ENCODE assay signal across 12 cellular contexts in the genomic region with DNA sequence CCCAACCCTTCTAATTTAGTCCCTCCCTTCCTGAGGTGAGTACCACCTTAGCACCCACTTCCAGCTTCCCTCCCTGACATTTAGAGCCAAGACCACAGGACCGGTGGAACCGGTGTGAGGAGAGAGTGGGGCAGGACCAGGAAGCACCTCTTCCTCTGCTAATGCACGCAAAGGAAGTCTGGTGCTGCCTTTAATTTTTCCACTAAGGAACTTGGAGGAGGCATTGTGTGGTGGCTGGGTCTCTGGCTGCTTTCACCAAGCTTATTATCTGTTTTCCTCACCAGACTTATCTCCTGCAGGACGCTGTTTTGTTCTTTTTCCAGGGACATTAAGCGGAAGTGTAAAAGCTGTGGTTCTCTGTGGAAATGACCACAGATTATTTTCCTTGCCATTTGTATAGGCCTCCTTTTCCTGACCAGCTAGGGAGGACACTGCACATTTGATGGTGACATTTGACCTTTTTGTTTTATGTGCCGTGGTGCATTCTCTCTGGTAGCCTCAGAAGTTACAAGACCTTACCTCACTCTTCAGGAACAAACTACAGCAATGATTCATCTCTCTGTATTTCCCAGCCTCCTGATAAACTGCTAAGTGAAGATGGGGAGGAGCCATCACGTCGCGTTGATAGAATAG. TPM values are rescaled to one million over a fixed set of nuclear protein-coding genes. Genes with fewer than 3 reads are reported as not detected.
A peak's percentile ranks its signal among the peaks of the same experiment; 100 is the strongest.
DNase-seq lines count a peak whose midpoint lies in the region; ATAC-seq and TF ChIP-seq lines count a peak whose summit lies in the region.
"Had no signal": no experiment of that assay in that cellular context is flagged by ENCODE, and none has a peak within 500 bp of the region (broad histone marks: within the 10 kb centered on the region; RNA-seq: fewer than 3 reads in every experiment).

No MANE protein-coding gene starts in this region.

- H3K4me3 ChIP-seq in fibroblast of pulmonary artery (replicated peaks; ENCODE audit: low read depth, low read length) = no peak overlapping the region
- no peak overlapping the region for H3K4me3 ChIP-seq in mesenchymal stem cell (ENCODE audit: insufficient read depth in 1 of 2, low read depth in 1 of 2, low read length in 2 of 2)
- no peak overlapping the region for H3K4me3 ChIP-seq in colonic mucosa

- no peak overlapping the region for H3K4me2 ChIP-seq in mesenchymal stem cell (ENCODE audit: low read length, poor library complexity, severe bottlenecking)

- H3K79me1 ChIP-seq in mesenchymal stem cell (replicated peaks; ENCODE audit: low read length, poor library complexity, severe bottlenecking) = no peaks in the 10 kb centered on the region

- intact Hi-C loops in activated CD4-positive, alpha-beta T cell treated with anti-CD3 and anti-CD28 coated beads, Interleukin-2, amount 10 ng/mL, durations not matched to agents 24 days and 14 days (cut with micrococcal nuclease) = no loop called here
- intact Hi-C loops in colonic mucosa (cut with DNase I) = no loop called here

- peak overlapping the region; percentile 48 to 96 for H3K18ac ChIP-seq in mesenchymal stem cell (ENCODE audit: low read depth in 1 of 2, low read length in 2 of 2)

- WGBS in mesenchymal stem cell = 43% methylated on average over 7 of the region's 9 CpGs

- no peak overlapping the region for H2BK15ac ChIP-seq in mesenchymal stem cell (ENCODE audit: low read depth, poor library complexity, severe bottlenecking)

- H2AK5ac ChIP-seq in mesenchymal stem cell (ENCODE audit: low read length, severe bottlenecking) = no peak overlapping the region

- no peaks in the 10 kb centered on the region for H3K4me1 ChIP-seq in mesenchymal stem cell (ENCODE audit: control insufficient read depth, insufficient read depth, low read depth, low read length)
- H3K4me1 ChIP-seq in colonic mucosa = no peaks in the 10 kb centered on the region

- no peak overlapping the region for H4K91ac ChIP-seq in mesenchymal stem cell (ENCODE audit: low read length)

- H3K27me3 ChIP-seq in mesenchymal stem cell (ENCODE audit: control insufficient read depth in 1 of 2, insufficient read depth in 1 of 2, low read length in 2 of 2) = no peaks in the 10 kb centered on the region
- no peaks in the 10 kb centered on the region for H3K27me3 ChIP-seq in colonic mucosa

- H3K4me3 Mint-ChIP-seq in activated CD4-positive, alpha-beta T cell treated with anti-CD3 and anti-CD28 coated beads, Interleukin-2, amount 10 ng/mL, durations not matched to agents 24 days and 14 days = no peak overlapping the region
- H3K4me3 Mint-ChIP-seq: activated CD4-positive, alpha-beta memory T cell treated with anti-CD3 and anti-CD28 coated beads, Interleukin-2, amount 10 ng/mL, durations not matched to agents 7 days and 5 days; activated naive CD8-positive, alpha-beta T cell treated with anti-CD3 and anti-CD28 coated beads, Interleukin-2, amount 50 U/mL, for 24 hours had no signal

- no peak overlapping the region for H3K9ac ChIP-seq in mesenchymal stem cell (ENCODE audit: low read length)
- H3K9ac ChIP-seq in colonic mucosa (ENCODE audit: low read depth in 2 of 2, low read length in 2 of 2) = no peak overlapping the region

- peak overlapping the region; percentile 95 for H4K8ac ChIP-seq in mesenchymal stem cell (ENCODE audit: low read length)

- DNase-seq in NCI-H510A (lab: John Stamatoyannopoulos, UW) = peak; percentile 3
- DNase-seq in NCI-H510A treated with DMSO at 0.1 percent for 48 hours (lab: John Stamatoyannopoulos, UW) = no peak
- DNase-seq in fibroblast of pulmonary artery (ENCODE audit: low read depth) = peak; percentile 90
- peak; percentile 73 for DNase-seq in mesenchymal stem cell
- no peak for DNase-seq in activated CD4-positive, alpha-beta T cell treated with anti-CD3 and anti-CD28 coated beads, Interleukin-2, amount 10 ng/mL, durations not matched to agents 24 days and 14 days
- DNase-seq in colonic mucosa = no peak
- DNase-seq in NCI-H345 (lab: John Stamatoyannopoulos, UW) = no peak
- DNase-seq: activated CD4-positive, alpha-beta memory T cell treated with anti-CD3 and anti-CD28 coated beads, Interleukin-2, amount 10 ng/mL, durations not matched to agents 7 days and 5 days; activated naive CD8-positive, alpha-beta T cell treated with anti-CD3 and anti-CD28 coated beads, Interleukin-2, amount 50 U/mL, for 24 hours; midbrain had no signal

- no peaks in the 10 kb centered on the region for H3K9me3 ChIP-seq in mesenchymal stem cell (ENCODE audit: control insufficient read depth, low read length)
- no peaks in the 10 kb centered on the region for H3K9me3 ChIP-seq in colonic mucosa

- no peak overlapping the region for H3K23ac ChIP-seq in mesenchymal stem cell (ENCODE audit: low read length in 2 of 2)

- peak overlapping the region; percentile 93 for H2AFZ ChIP-seq in mesenchymal stem cell (ENCODE audit: low read depth, low read length)

- H3K27me3 Mint-ChIP-seq in activated CD4-positive, alpha-beta T cell treated with anti-CD3 and anti-CD28 coated beads, Interleukin-2, amount 10 ng/mL, durations not matched to agents 24 days and 14 days = peaks cover 15% of the 10 kb centered on the region

- no peaks in the 10 kb centered on the region for H3K36me3 Mint-ChIP-seq in activated CD4-positive, alpha-beta T cell treated with anti-CD3 and anti-CD28 coated beads, Interleukin-2, amount 10 ng/mL, durations not matched to agents 24 days and 14 days (ENCODE audit: low read depth)

- no peak for ATAC-seq in GM18502 (IDR thresholded peaks at IDR 0.05; ENCODE audit: poor library complexity, unreplicated experiment)
- ATAC-seq: activated naive CD8-positive, alpha-beta T cell treated with anti-CD3 and anti-CD28 coated beads, Interleukin-2, amount 50 U/mL, for 24 hours had no signal

- peak overlapping the region; percentile 70 to 86 for H2BK12ac ChIP-seq in mesenchymal stem cell (ENCODE audit: low read length in 2 of 2)

- no peak overlapping the region for H3K27ac Mint-ChIP-seq in activated CD4-positive, alpha-beta T cell treated with anti-CD3 and anti-CD28 coated beads, Interleukin-2, amount 10 ng/mL, durations not matched to agents 24 days and 14 days
- H3K27ac Mint-ChIP-seq: activated CD4-positive, alpha-beta memory T cell treated with anti-CD3 and anti-CD28 coated beads, Interleukin-2, amount 10 ng/mL, durations not matched to agents 7 days and 5 days; activated naive CD8-positive, alpha-beta T cell treated with anti-CD3 and anti-CD28 coated beads, Interleukin-2, amount 50 U/mL, for 24 hours had no signal

- TF ChIP-seq CTCF in fibroblast of pulmonary artery (IDR thresholded peaks at IDR 0.05; ENCODE audit: low read length, missing control alignments) = no peak
- TF ChIP-seq CTCF in colonic mucosa (IDR thresholded peaks at IDR 0.05) = no peak

- no peaks in the 10 kb centered on the region for H3K36me3 ChIP-seq in mesenchymal stem cell (ENCODE audit: control insufficient read depth in 1 of 2, insufficient read depth in 2 of 2, low read depth in 1 of 2, low read length in 2 of 2)
- no peaks in the 10 kb centered on the region for H3K36me3 ChIP-seq in colonic mucosa

- no peaks in the 10 kb centered on the region for H3K9me3 Mint-ChIP-seq in activated CD4-positive, alpha-beta T cell treated with anti-CD3 and anti-CD28 coated beads, Interleukin-2, amount 10 ng/mL, durations not matched to agents 24 days and 14 days
- H3K9me3 Mint-ChIP-seq: activated CD4-positive, alpha-beta memory T cell treated with anti-CD3 and anti-CD28 coated beads, Interleukin-2, amount 10 ng/mL, durations not matched to agents 7 days and 5 days; activated naive CD8-positive, alpha-beta T cell treated with anti-CD3 and anti-CD28 coated beads, Interleukin-2, amount 50 U/mL, for 24 hours had no signal

- H3K27ac ChIP-seq in mesenchymal stem cell (ENCODE audit: low read length, poor library complexity, severe bottlenecking) = no peak overlapping the region
- H3K27ac ChIP-seq in colonic mucosa = no peak overlapping the region
- H3K27ac ChIP-seq: 22Rv1 had no signal

- no peak overlapping the region for H2BK5ac ChIP-seq in mesenchymal stem cell (ENCODE audit: low read depth, low read length, poor library complexity, severe bottlenecking)

- H3K14ac ChIP-seq in mesenchymal stem cell (ENCODE audit: low read length in 2 of 2) = peak overlapping the region in 1 of 2 experiments; percentile 95

- peak overlapping the region; percentile 55 for H2BK120ac ChIP-seq in mesenchymal stem cell (ENCODE audit: low read depth, low read length)

- no peaks in the 10 kb centered on the region for H3K4me1 Mint-ChIP-seq in activated CD4-positive, alpha-beta T cell treated with anti-CD3 and anti-CD28 coated beads, Interleukin-2, amount 10 ng/mL, durations not matched to agents 24 days and 14 days

- peak overlapping the region in 1 of 2 experiments; percentile 30 for H3K4ac ChIP-seq in mesenchymal stem cell (ENCODE audit: low read depth in 1 of 2, low read length in 2 of 2)

RNA-seq across cellular contexts. Expression of gene SPTBN1, which starts 39.8 kb away (rescaled TPM):
- polyA plus RNA-seq in mesenchymal stem cell (2013, experiment 1 of 2) = 97.4 TPM
- polyA plus RNA-seq in mesenchymal stem cell (2013, experiment 2 of 2) = 89.2 TPM
- 52.6 and 53.8 TPM in 2 replicates for total RNA-seq in activated CD4-positive, alpha-beta T cell treated with anti-CD3 and anti-CD28 coated beads, Interleukin-2, amount 10 ng/mL, durations not matched to agents 24 days and 14 days
- total RNA-seq in colonic mucosa = 100 to 1,000 TPM; 325 to 338 TPM

Comparison
In these comparisons a context has a peak if more than half of its experiments do, and no peak if none do; other contexts are left out.
1. DNase-seq: peak in NCI-H510A (single experiment), fibroblast of pulmonary artery (single experiment) and mesenchymal stem cell (single experiment); none in NCI-H510A treated with DMSO at 0.1 percent for 48 hours (single experiment), activated CD4-positive, alpha-beta T cell treated with anti-CD3 and anti-CD28 coated beads, Interleukin-2, amount 10 ng/mL, durations not matched to agents 24 days and 14 days (single experiment), colonic mucosa (single experiment) and NCI-H345 (single experiment).